10 cellular contexts compared by ENCODE assay signal in genomic region chr1:209751627-209752231, GRCh38. TPM values are rescaled to one million over a fixed set of nuclear protein-coding genes. Genes with fewer than 3 reads are reported as not detected.
A peak's percentile ranks its signal among the peaks of the same experiment; 100 is the strongest.
DNase-seq lines count a peak whose midpoint lies in the region; ATAC-seq and TF ChIP-seq lines count a peak whose summit lies in the region.
"Had no signal": no experiment of that assay in that cellular context is flagged by ENCODE, and none has a peak within 500 bp of the region (broad histone marks: within the 10 kb centered on the region; RNA-seq: fewer than 3 reads in every experiment).

No MANE protein-coding gene starts in this region.

- H3K9me3 ChIP-seq in ovary = no peaks in the 10 kb centered on the region
- H3K9me3 ChIP-seq: left ventricle myocardium inferior had no signal

- H3K9me3 Mint-ChIP-seq in immature natural killer cell = no peaks in the 10 kb centered on the region

- intact Hi-C loops in ovary (cut with DNase I) = loop anchor here in 1 of 4 donors (5.0 kb wide), 1 partner anchor 174 kb away; no protein-coding TSS in a partner anchor

- peaks cover 0 to 4% (median 3%) of the 10 kb centered on the region in 3 donors for H3K36me3 Mint-ChIP-seq in immature natural killer cell

- peak; percentile 52 for ATAC-seq in GM18511 (IDR thresholded peaks at IDR 0.05; ENCODE audit: unreplicated experiment)
- ATAC-seq in GM21619 (IDR thresholded peaks at IDR 0.05; ENCODE audit: unreplicated experiment) = peak; percentile 43
- peak; percentile 42 for ATAC-seq in HG03571 (IDR thresholded peaks at IDR 0.05; ENCODE audit: unreplicated experiment)

- peak overlapping the region in 2 of 5 donors; percentile 11 to 87 for H3K4me3 Mint-ChIP-seq in immature natural killer cell

- H3K27ac ChIP-seq in ovary = no peak overlapping the region
- H3K27ac ChIP-seq: left ventricle myocardium inferior had no signal

- 63 to 79% (median 69%) methylated on average over 5 of the region's 5 CpGs for WGBS in ovary, 3 donors

- TF ChIP-seq EP300 in ovary (IDR thresholded peaks at IDR 0.05) = no peak

- DNase-seq in immature natural killer cell = peak in 1 of 3 donors; percentile 25
- DNase-seq in NCI-H524 (lab: John Stamatoyannopoulos, UW) = no peak
- no peak for DNase-seq in Ammon's horn (ENCODE audit: low spot score)
- no peak for DNase-seq in SIG-M5 (lab: John Stamatoyannopoulos, UW)
- no peak for DNase-seq in ovary
- DNase-seq: left ventricle myocardium inferior had no signal

- no peak overlapping the region for H3K4me3 ChIP-seq in ovary
- H3K4me3 ChIP-seq: left ventricle myocardium inferior had no signal

- TF ChIP-seq POLR2A in ovary (IDR thresholded peaks at IDR 0.05) = no peak

- no peaks in the 10 kb centered on the region for H3K36me3 ChIP-seq in ovary
- H3K36me3 ChIP-seq: left ventricle myocardium inferior had no signal

- H3K27me3 ChIP-seq in ovary = no peaks in the 10 kb centered on the region

- peaks cover 0 to 5% (median 0%) of the 10 kb centered on the region in 3 donors for H3K27me3 Mint-ChIP-seq in immature natural killer cell (ENCODE audit: low read depth in 3 of 3)

- TF ChIP-seq CTCF in ovary (IDR thresholded peaks at IDR 0.05) = no peak

- H3K4me1 Mint-ChIP-seq in immature natural killer cell = peaks cover 51 to 52% of the 10 kb centered on the region in 2 donors

- peaks cover 3% of the 10 kb centered on the region for H3K4me1 ChIP-seq in ovary (ENCODE audit: insufficient read depth)

- peak overlapping the region in 5 of 6 donors; percentile 17 to 95 (median 67) for H3K27ac Mint-ChIP-seq in immature natural killer cell

RNA-seq across cellular contexts. Expression of gene TRAF3IP3, which starts 4.1 kb away (rescaled TPM):
- polyA plus RNA-seq in immature natural killer cell (100 to 1,000 TPM; 232 to 341 (median 287) TPM), ovary (1 to 10 TPM; 1.2 to 5.6 TPM)
- total RNA-seq in ovary = 1 to 10 TPM in 5 of 7 donors, under 1 TPM in 2; 0.34 to 2.4 (median 1.4) TPM
- total RNA-seq: RPMI7951 had no signal

RNA-seq across cellular contexts. Expression of gene C1orf74, which starts 32.6 kb away (rescaled TPM):
- polyA plus RNA-seq in immature natural killer cell (under 1 TPM in 2 of 3 donors, not detected in 1; 0.18 to 0.84 TPM), ovary (1 to 10 TPM in 1 of 2 donors, under 1 TPM in 1; 0.62 to 2.5 TPM)
- total RNA-seq in ovary = 1 to 10 TPM in 5 of 7 donors, under 1 TPM in 2; 0.83 to 1.6 (median 1.4) TPM

RNA-seq across cellular contexts. Expression of gene HSD11B1, which starts 47.1 kb away (rescaled TPM):
- polyA plus RNA-seq in immature natural killer cell (not detected), ovary (100 to 1,000 TPM in 1 of 2 donors, 10 to 100 TPM in 1; 32.0 to 265 TPM)
- 100 to 1,000 TPM in 1 of 7 donors, 10 to 100 TPM in 5, 1 to 10 TPM in 1; 7.4 to 106 (median 57.7) TPM for total RNA-seq in ovary

RNA-seq across cellular contexts. Expression of gene IRF6, which starts 54.2 kb away (rescaled TPM):
- 1 to 10 TPM in 2 of 3 donors, not detected in 1; 5.2 TPM for polyA plus RNA-seq in immature natural killer cell
- 10 to 100 TPM in 1 of 7 donors, 1 to 10 TPM in 6; 2.5 to 24.2 (median 5.4) TPM for total RNA-seq in ovary
- 1 to 10 TPM in 1 of 2 donors, under 1 TPM in 1; 0.80 to 2.5 TPM for polyA plus RNA-seq in ovary

Comparison
In these comparisons a context has a peak if more than half of its experiments do, and no peak if none do; other contexts are left out.
1. RNA of gene TRAF3IP3, which starts 4.1 kb away (polyA plus RNA-seq): 232 to 341 TPM in immature natural killer cell; 1.2 to 5.6 TPM in ovary; every median in the first group is over 10 times any median in the second.
2. RNA of gene HSD11B1, which starts 47.1 kb away (polyA plus RNA-seq): 32.0 to 265 TPM in ovary; not detected in immature natural killer cell; every median in the first group is over 10 times any median in the second.
3. Peak in every context shown above with its lines, with median percentiles within 50 percentile points of each other: ATAC-seq.